In genomic region chr7:135441791-135442190, GRCh38 we compare ENCODE assay signal across 13 cellular contexts.
A peak's percentile ranks its signal among the peaks of the same experiment; 100 is the strongest.
DNase-seq lines count a peak whose midpoint lies in the region; ATAC-seq, FAIRE-seq and TF ChIP-seq lines count a peak whose summit lies in the region.
"Had no signal": no experiment of that assay in that cellular context is flagged by ENCODE, and none has a peak within 500 bp of the region (broad histone marks: within the 10 kb centered on the region; RNA-seq: fewer than 3 reads in every experiment).

No MANE protein-coding gene starts in this region.

- CTCF ChIA-PET in SK-N-SH (lab: Yijun Ruan, JAX), result interaction anchor here (0.7 to 1.2 kb wide), 2 partner anchors 204 to 819 kb away, joined by 4 read pairs; no protein-coding TSS in a partner anchor

- no peak overlapping the region for H3K18ac ChIP-seq in mesendoderm (ENCODE audit: low read length)

- H2BK120ac ChIP-seq in mesendoderm (ENCODE audit: low read depth, low read length), result no peak overlapping the region

- ATAC-seq in foreskin keratinocyte, result peak; percentile 94
- ATAC-seq: natural killer cell; stimulated activated naive B cell treated with anti-CD40 and anti-IgM and Interleukin-4, amounts not matched to agents 10 μg/mL and 1 μg/mL and 100 μg/mL, for 72 hours had no signal

- H3K36me3 ChIP-seq in SK-N-SH (replicated peaks in 1 of 2; ENCODE audit: control insufficient read depth in 1 of 2, insufficient read depth in 2 of 2, low read length in 1 of 2) (peaks cover 11 to 23% of the 10 kb centered on the region in 2 experiments), mesendoderm (ENCODE audit: control insufficient read depth, insufficient read depth, low read length) (no peaks in the 10 kb centered on the region), kidney (ENCODE audit: control insufficient read depth in 1 of 2, insufficient read depth in 2 of 2, low read length in 2 of 2) (peaks cover 0 to 2% of the 10 kb centered on the region in 2 donors)

- no peak overlapping the region for H2AK5ac ChIP-seq in mesendoderm (ENCODE audit: low read length)

- H3K79me2 ChIP-seq in SK-N-SH (ENCODE audit: insufficient read depth) (peaks cover 59% of the 10 kb centered on the region), mesendoderm (ENCODE audit: control insufficient read depth, insufficient read depth, low read length) (no peaks in the 10 kb centered on the region)

- H3K4ac ChIP-seq in mesendoderm (ENCODE audit: low read depth, low read length), result no peak overlapping the region

- intact Hi-C loops in kidney (cut with DNase I), result no loop called here

- H3K27ac ChIP-seq in SK-N-SH (ENCODE audit: low read depth in 2 of 2, low read length in 1 of 2) (no peak overlapping the region), foreskin keratinocyte (no peak overlapping the region), mesendoderm (ENCODE audit: low read depth, low read length) (no peak overlapping the region), kidney (ENCODE audit: low read depth in 2 of 2, low read length in 2 of 2) (no peak overlapping the region)
- H3K27ac ChIP-seq: WERI-Rb-1 had no signal

- peaks cover 5% of the 10 kb centered on the region for H3F3A ChIP-seq in SK-N-SH (replicated peaks; ENCODE audit: insufficient read depth)

- no peaks in the 10 kb centered on the region for H3K9me3 ChIP-seq in SK-N-SH
- H3K9me3 ChIP-seq in kidney (ENCODE audit: control insufficient read depth in 1 of 2, low read length in 2 of 2), result no peaks in the 10 kb centered on the region

- H4K8ac ChIP-seq in mesendoderm (ENCODE audit: low read depth, low read length), result no peak overlapping the region

- H3K9me2 ChIP-seq in SK-N-SH, result no peaks in the 10 kb centered on the region

- H3K4me1 ChIP-seq in SK-N-SH (ENCODE audit: control insufficient read depth in 1 of 2, insufficient read depth in 2 of 2, low read depth in 1 of 2, low read length in 1 of 2) (no peaks in the 10 kb centered on the region), foreskin keratinocyte (peaks cover 16% of the 10 kb centered on the region), mesendoderm (ENCODE audit: control insufficient read depth, low read depth, low read length) (no peaks in the 10 kb centered on the region), kidney (ENCODE audit: control insufficient read depth in 1 of 2, insufficient read depth in 1 of 2, low read depth in 1 of 2, low read length in 2 of 2) (no peaks in the 10 kb centered on the region)

- DNase-seq in ACHN, result peak; percentile 56
- peak; percentile 55 for DNase-seq in HCEC 1CT
- no peak for DNase-seq in SK-N-SH
- DNase-seq in foreskin keratinocyte, result peak; percentile 35 to 63
- DNase-seq in mesendoderm, result no peak
- DNase-seq in activated CD8-positive, alpha-beta memory T cell treated with anti-CD3 and anti-CD28 coated beads for 24 hours, result no peak
- no peak for DNase-seq in NCI-H1092 treated with DMSO at 0.1 percent for 48 hours (lab: John Stamatoyannopoulos, UW)
- DNase-seq in kidney, result no peak
- DNase-seq: CD4-positive, alpha-beta memory T cell; natural killer cell; NCI-H1694 treated with DMSO at 0.1 percent for 48 hours; stimulated activated naive B cell treated with anti-CD40 and anti-IgM and Interleukin-4, amounts not matched to agents 10 μg/mL and 1 μg/mL and 100 μg/mL, for 72 hours; WERI-Rb-1 had no signal

- TF ChIP-seq CTCF in SK-N-SH (IDR thresholded peaks at IDR 0.05) (no peak), foreskin keratinocyte (conservative IDR thresholded peaks at IDR 0.05) (no peak), kidney (IDR thresholded peaks at IDR 0.05; ENCODE audit: borderline replicate concordance, extremely low read depth, insufficient read depth) (no peak)

- in situ Hi-C loops in ACHN (cut with HindIII; ENCODE audit: low pct_ligation_motif_present, low pct_unique_long_range_greater_than_20kb, low sequenced_read_pairs), result no loop called here

- H4K20me1 ChIP-seq in SK-N-SH (ENCODE audit: insufficient read depth), result peaks cover 55% of the 10 kb centered on the region

- FAIRE-seq in kidney (lab: Jason Lieb, UNC), result no peak

- H3K27me3 ChIP-seq in SK-N-SH (ENCODE audit: insufficient read depth) (no peaks in the 10 kb centered on the region), foreskin keratinocyte (no peaks in the 10 kb centered on the region), mesendoderm (ENCODE audit: insufficient read depth, low read length, poor library complexity) (no peaks in the 10 kb centered on the region)

- POLR2A ChIA-PET in SK-N-SH (lab: Yijun Ruan, JAX), result no interaction called here

- no peak overlapping the region for H4K5ac ChIP-seq in mesendoderm (ENCODE audit: low read length)

- H3K4me2 ChIP-seq in SK-N-SH, result no peak overlapping the region
- H3K4me2 ChIP-seq in mesendoderm (ENCODE audit: low read length), result no peak overlapping the region

- H3K23ac ChIP-seq in mesendoderm (ENCODE audit: low read length), result no peak overlapping the region

- no peak overlapping the region for H3K4me3 ChIP-seq in SK-N-SH (ENCODE audit: low read depth in 2 of 2, low read length in 1 of 2)
- H3K4me3 ChIP-seq in mesendoderm (ENCODE audit: low read length), result no peak overlapping the region
- H3K4me3 ChIP-seq in kidney (ENCODE audit: low read length in 2 of 2), result no peak overlapping the region

- H3K56ac ChIP-seq in mesendoderm (ENCODE audit: low read length), result no peak overlapping the region

- TF ChIP-seq EP300 in SK-N-SH (IDR thresholded peaks at IDR 0.05; ENCODE audit: borderline replicate concordance in 1 of 2, low read depth in 1 of 2, low read length in 1 of 2), result no peak

- H3K79me1 ChIP-seq in mesendoderm (ENCODE audit: low read length), result peaks cover 6% of the 10 kb centered on the region

- no peak for TF ChIP-seq RAD21 in SK-N-SH (IDR thresholded peaks at IDR 0.05; ENCODE audit: low read length)

- H3K9ac ChIP-seq in SK-N-SH, result no peak overlapping the region
- no peak overlapping the region for H3K9ac ChIP-seq in mesendoderm (ENCODE audit: low read length)
- H3K9ac ChIP-seq in kidney (ENCODE audit: low read length in 2 of 2), result no peak overlapping the region

- H2BK15ac ChIP-seq in mesendoderm (replicated peaks; ENCODE audit: low read depth), result no peak overlapping the region

- H2BK5ac ChIP-seq in mesendoderm (ENCODE audit: low read length), result no peak overlapping the region

- H2AFZ ChIP-seq in SK-N-SH (ENCODE audit: low read depth), result no peak overlapping the region

TF ChIP-seq in SK-N-SH, 30 proteins besides CTCF, POLR2A, EP300 and RAD21 (continues in another document):
- no peak for TF ChIP-seq POLR2AphosphoS5 (IDR thresholded peaks at IDR 0.05; ENCODE audit: low read depth, low read length)
- no peak for TF ChIP-seq SIN3A (IDR thresholded peaks at IDR 0.05; ENCODE audit: borderline replicate concordance, low read depth, low read length)
- TF ChIP-seq GATA2 (CRISPR knock-in tag; IDR thresholded peaks at IDR 0.05), result no peak
- TF ChIP-seq FOXM1 (IDR thresholded peaks at IDR 0.05; ENCODE audit: low read depth), result no peak
- no peak for TF ChIP-seq SMC3 (IDR thresholded peaks at IDR 0.05; ENCODE audit: low read depth, low read length)
- no peak for TF ChIP-seq USF2 (IDR thresholded peaks at IDR 0.05; ENCODE audit: borderline replicate concordance, low read depth, low read length)
- TF ChIP-seq CHD2 (IDR thresholded peaks at IDR 0.05; ENCODE audit: low read length, partially characterized antibody), result no peak
- 0 out of 2 replicates have a peak, but pooled peaks have one; percentile 24 for TF ChIP-seq JUND (IDR thresholded peaks at IDR 0.05)
- peak; percentile 96 for TF ChIP-seq REST (IDR thresholded peaks at IDR 0.05; ENCODE audit: low read depth, low read length)
- peak; percentile 13; the same call in 1 of the 2 replicates for TF ChIP-seq FOSL2 (IDR thresholded peaks at IDR 0.05; ENCODE audit: borderline replicate concordance, low read depth)
- TF ChIP-seq RCOR1 (IDR thresholded peaks at IDR 0.05; ENCODE audit: low read length), result no peak
- 0 out of 2 replicates have a peak, but pooled peaks have one; percentile 9 for TF ChIP-seq RXRA (IDR thresholded peaks at IDR 0.05; ENCODE audit: borderline replicate concordance, low read depth)
- no peak for TF ChIP-seq TCF12 (IDR thresholded peaks at IDR 0.05)

Comparison
In these comparisons a context has a peak if more than half of its experiments do, and no peak if none do; other contexts are left out.
1. DNase-seq: peak in ACHN (single experiment), HCEC 1CT (single experiment) and foreskin keratinocyte (2 of 2); none in SK-N-SH (single experiment), mesendoderm (single experiment), activated CD8-positive, alpha-beta memory T cell treated with anti-CD3 and anti-CD28 coated beads for 24 hours (single experiment), NCI-H1092 treated with DMSO at 0.1 percent for 48 hours (single experiment) and kidney (single experiment).